ENCODE assay signal across 20 cellular contexts in the genomic region with DNA sequence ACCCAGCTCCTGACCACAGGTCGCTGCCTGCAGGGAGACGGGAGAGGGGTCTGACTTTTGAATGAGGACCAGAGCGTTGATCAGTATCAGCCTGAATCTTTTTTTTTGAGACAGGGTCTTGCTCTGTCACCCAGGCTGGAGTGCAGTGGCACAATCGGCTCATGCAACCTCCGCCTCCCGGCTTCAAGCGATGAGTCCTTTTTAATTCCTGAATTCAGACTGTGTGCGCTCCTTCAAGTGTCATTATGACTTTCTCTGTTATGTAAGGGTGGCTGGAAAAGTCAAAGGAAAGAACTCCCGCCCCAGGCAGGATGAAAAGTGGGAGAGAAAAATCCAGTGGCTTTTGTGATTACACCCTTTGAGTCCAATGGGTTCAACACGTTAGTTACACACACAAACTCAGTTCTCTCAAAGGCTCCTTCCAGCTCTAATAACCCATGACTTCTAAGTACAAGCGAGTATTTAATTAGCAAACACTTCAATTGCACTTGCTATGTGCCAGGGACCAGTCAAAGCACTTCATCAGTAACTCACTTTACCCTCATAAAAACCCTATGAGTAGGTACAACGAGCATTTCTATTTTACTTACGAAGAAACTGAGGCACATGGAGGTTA.
"Had no signal": no experiment of that assay in that cellular context is flagged by ENCODE, and none has a peak within 500 bp of the region (broad histone marks: within the 10 kb centered on the region; RNA-seq: fewer than 3 reads in every experiment).

No MANE protein-coding gene starts in this region.

- H3K36me3 ChIP-seq: right lobe of liver, tibial nerve had no signal

- H3K27ac ChIP-seq: coronary artery, foreskin keratinocyte, psoas muscle, right lobe of liver, tibial nerve had no signal

- H3K36me3 Mint-ChIP-seq: immature natural killer cell; naive thymus-derived CD4-positive, alpha-beta T cell; stimulated activated memory B cell treated with anti-CD40 and anti-IgM and Interleukin-4, amounts not matched to agents 10 μg/mL and 1 μg/mL and 100 μg/mL, for 72 hours had no signal

- H3K4me3 ChIP-seq: coronary artery, psoas muscle, right lobe of liver, tibial nerve had no signal

- H3K4me1 Mint-ChIP-seq: immature natural killer cell; naive thymus-derived CD4-positive, alpha-beta T cell; nephron progenitor cell; stimulated activated memory B cell treated with anti-CD40 and anti-IgM and Interleukin-4, amounts not matched to agents 10 μg/mL and 1 μg/mL and 100 μg/mL, for 72 hours had no signal

- DNase-seq: effector CD4-positive, alpha-beta T cell; erythroblast; immature natural killer cell; kidney; left cardiac atrium; left ventricle myocardium superior; naive thymus-derived CD4-positive, alpha-beta T cell; nephron progenitor cell; psoas muscle; retina; right lobe of liver; stimulated activated CD4-positive, alpha-beta T cell treated with anti-CD3 and anti-CD28 coated beads, Interleukin-15, amount 100 ng/mL, for 24 hours; stimulated activated CD4-positive, alpha-beta T cell treated with anti-CD3 and anti-CD28 coated beads, Interleukin-1b, Interleukin-23, amount 100 ng/mL, for 48 hours; stimulated activated CD4-positive, alpha-beta T cell treated with anti-CD3 and anti-CD28 coated beads, Interleukin-4, amount 100 ng/mL, for 24 hours had no signal

- ATAC-seq: left cardiac atrium; left ventricle myocardium superior; naive thymus-derived CD4-positive, alpha-beta T cell; psoas muscle; right lobe of liver; stimulated activated memory B cell treated with anti-CD40 and anti-IgM and Interleukin-4, amounts not matched to agents 10 μg/mL and 1 μg/mL and 100 μg/mL, for 72 hours had no signal

- H3K4me3 Mint-ChIP-seq: endodermal cell; immature natural killer cell; naive thymus-derived CD4-positive, alpha-beta T cell; nephron progenitor cell; stimulated activated memory B cell treated with anti-CD40 and anti-IgM and Interleukin-4, amounts not matched to agents 10 μg/mL and 1 μg/mL and 100 μg/mL, for 72 hours; stimulated activated naive CD8-positive, alpha-beta T cell treated with anti-CD3 and anti-CD28 coated beads, Interleukin-15, Interleukin-2, amounts not matched to agents 100 ng/mL and 50 ng/mL, for 24 hours had no signal

- H3K9me3 Mint-ChIP-seq: immature natural killer cell; naive thymus-derived CD4-positive, alpha-beta T cell; stimulated activated memory B cell treated with anti-CD40 and anti-IgM and Interleukin-4, amounts not matched to agents 10 μg/mL and 1 μg/mL and 100 μg/mL, for 72 hours; stimulated activated naive CD8-positive, alpha-beta T cell treated with anti-CD3 and anti-CD28 coated beads, Interleukin-15, Interleukin-2, amounts not matched to agents 100 ng/mL and 50 ng/mL, for 24 hours had no signal

- H3K27me3 ChIP-seq: foreskin keratinocyte, right lobe of liver, tibial nerve had no signal

- H3K27me3 Mint-ChIP-seq: naive thymus-derived CD4-positive, alpha-beta T cell; stimulated activated memory B cell treated with anti-CD40 and anti-IgM and Interleukin-4, amounts not matched to agents 10 μg/mL and 1 μg/mL and 100 μg/mL, for 72 hours; stimulated activated naive CD8-positive, alpha-beta T cell treated with anti-CD3 and anti-CD28 coated beads, Interleukin-15, Interleukin-2, amounts not matched to agents 100 ng/mL and 50 ng/mL, for 24 hours had no signal

- H3K4me1 ChIP-seq: foreskin keratinocyte, psoas muscle, right lobe of liver, tibial nerve had no signal

- H3K27ac Mint-ChIP-seq: endodermal cell; immature natural killer cell; naive thymus-derived CD4-positive, alpha-beta T cell; nephron progenitor cell; stimulated activated memory B cell treated with anti-CD40 and anti-IgM and Interleukin-4, amounts not matched to agents 10 μg/mL and 1 μg/mL and 100 μg/mL, for 72 hours; stimulated activated naive CD8-positive, alpha-beta T cell treated with anti-CD3 and anti-CD28 coated beads, Interleukin-15, Interleukin-2, amounts not matched to agents 100 ng/mL and 50 ng/mL, for 24 hours had no signal

- H3K9me3 ChIP-seq: psoas muscle, right lobe of liver, tibial nerve had no signal
